ENCODE assay signal across 10 cellular contexts in genomic region chr7:20241491-20242261, GRCh38.
A peak's percentile ranks its signal among the peaks of the same experiment; 100 is the strongest.
DNase-seq lines count a peak whose midpoint lies in the region; ATAC-seq lines count a peak whose summit lies in the region.
"Had no signal": no experiment of that assay in that cellular context is flagged by ENCODE, and none has a peak within 500 bp of the region (broad histone marks: within the 10 kb centered on the region; RNA-seq: fewer than 3 reads in every experiment).

No MANE protein-coding gene starts in this region.

- ATAC-seq in HG03521 (IDR thresholded peaks at IDR 0.05; ENCODE audit: unreplicated experiment) (peak; percentile 28), GM21528 (IDR thresholded peaks at IDR 0.05; ENCODE audit: low FRiP score, unreplicated experiment) (no peak)
- no peak for ATAC-seq in stimulated activated naive CD8-positive, alpha-beta T cell treated with anti-CD3 and anti-CD28 coated beads, Interleukin-15, amount 100 ng/mL, for 72 hours
- ATAC-seq: A549 had no signal

- H3K4me3 Mint-ChIP-seq in stimulated activated naive CD8-positive, alpha-beta T cell treated with anti-CD3 and anti-CD28 coated beads, Interleukin-15, amount 100 ng/mL, for 72 hours = no peak overlapping the region
- H3K4me3 Mint-ChIP-seq: activated T-helper 1 cell treated with anti-CD3 and anti-CD28 coated beads, Interleukin-12 subunit alpha, Interleukin-12 subunit beta, Interleukin-2, Interleukin-4 antibody, amounts not matched to agents 30 ng/mL and 10 ng/mL and 1 ng/mL, durations not matched to agents 14 hours and 24 hours and 36 hours had no signal

- no peaks in the 10 kb centered on the region for H3K9me3 Mint-ChIP-seq in stimulated activated naive CD8-positive, alpha-beta T cell treated with anti-CD3 and anti-CD28 coated beads, Interleukin-15, amount 100 ng/mL, for 72 hours
- H3K9me3 Mint-ChIP-seq: activated T-helper 1 cell treated with anti-CD3 and anti-CD28 coated beads, Interleukin-12 subunit alpha, Interleukin-12 subunit beta, Interleukin-2, Interleukin-4 antibody, amounts not matched to agents 30 ng/mL and 10 ng/mL and 1 ng/mL, durations not matched to agents 14 hours and 24 hours and 36 hours had no signal

- no peak overlapping the region for H3K27ac Mint-ChIP-seq in stimulated activated naive CD8-positive, alpha-beta T cell treated with anti-CD3 and anti-CD28 coated beads, Interleukin-15, amount 100 ng/mL, for 72 hours
- H3K27ac Mint-ChIP-seq: activated T-helper 1 cell treated with anti-CD3 and anti-CD28 coated beads, Interleukin-12 subunit alpha, Interleukin-12 subunit beta, Interleukin-2, Interleukin-4 antibody, amounts not matched to agents 30 ng/mL and 10 ng/mL and 1 ng/mL, durations not matched to agents 14 hours and 24 hours and 36 hours had no signal

- H3K27me3 Mint-ChIP-seq in stimulated activated naive CD8-positive, alpha-beta T cell treated with anti-CD3 and anti-CD28 coated beads, Interleukin-15, amount 100 ng/mL, for 72 hours = peaks cover 9% of the 10 kb centered on the region

- H3K4me1 Mint-ChIP-seq in stimulated activated naive CD8-positive, alpha-beta T cell treated with anti-CD3 and anti-CD28 coated beads, Interleukin-15, amount 100 ng/mL, for 72 hours = peaks cover 19% of the 10 kb centered on the region

- peak; percentile 6 to 91 (median 67) for DNase-seq in NCI-H1417 (lab: John Stamatoyannopoulos, UW)
- DNase-seq in NCI-H1417 treated with DMSO at 0.1 percent for 48 hours (lab: John Stamatoyannopoulos, UW) = no peak
- peak; percentile 60 for DNase-seq in amniotic stem cell (lab: John Stamatoyannopoulos, UW)
- DNase-seq in stromal cell of bone marrow (ENCODE audit: low read depth) = peak; percentile 69
- no peak for DNase-seq in D341Med (ENCODE audit: low spot score)
- DNase-seq in stimulated activated naive CD8-positive, alpha-beta T cell treated with anti-CD3 and anti-CD28 coated beads, Interleukin-15, amount 100 ng/mL, for 72 hours = no peak

Comparison
In these comparisons a context has a peak if more than half of its experiments do, and no peak if none do; other contexts are left out.
1. DNase-seq: peak in NCI-H1417 (3 of 3), amniotic stem cell (single experiment) and stromal cell of bone marrow (single experiment); none in NCI-H1417 treated with DMSO at 0.1 percent for 48 hours (single experiment), D341Med (single experiment) and stimulated activated naive CD8-positive, alpha-beta T cell treated with anti-CD3 and anti-CD28 coated beads, Interleukin-15, amount 100 ng/mL, for 72 hours (0 of 2).